1 cellular context compared by ENCODE assay signal in the genomic region with DNA sequence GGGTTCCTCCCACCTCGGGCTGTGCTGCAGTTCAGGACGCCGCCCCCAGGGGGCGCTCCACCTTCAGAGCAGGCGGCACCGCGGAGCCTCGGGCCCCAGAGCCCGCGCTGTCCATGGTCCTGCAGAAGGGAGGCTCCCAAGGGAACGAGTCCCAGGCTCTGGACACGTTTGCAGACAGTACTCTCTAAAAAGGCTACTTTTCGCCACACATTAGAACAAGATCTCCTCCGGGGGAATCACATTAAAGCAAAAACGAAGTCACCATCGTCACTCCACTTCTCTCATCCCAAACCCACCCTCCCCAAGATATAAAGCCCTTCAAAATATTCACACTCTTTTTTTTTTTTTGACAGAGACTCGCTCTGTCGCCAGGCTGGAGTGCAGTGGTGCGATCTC.
TF ChIP-seq lines count a peak whose summit lies in the region.

No MANE protein-coding gene starts in this region.

TF ChIP-seq in HepG2, 621 proteins besides CTCF, POLR2A, EP300 and RAD21 (continued from another document and continues in another):
- TF ChIP-seq EHMT2 (IDR thresholded peaks at IDR 0.05; ENCODE audit: borderline replicate concordance, low read depth, low read length) (peak; percentile 96; the same call in 1 of the 2 replicates), ZNF83 (CRISPR knock-in tag; IDR thresholded peaks at IDR 0.05; ENCODE audit: borderline replicate concordance) (peak; percentile 98), HOXD1 (CRISPR knock-in tag; IDR thresholded peaks at IDR 0.05) (peak; percentile 95), EEA1 (CRISPR knock-in tag; IDR thresholded peaks at IDR 0.05; ENCODE audit: borderline replicate concordance) (peak; percentile 92; the same call in 1 of the 2 replicates), ZSCAN9 (CRISPR knock-in tag; IDR thresholded peaks at IDR 0.05; ENCODE audit: borderline replicate concordance) (peak; percentile 100), NR2C2 (CRISPR knock-in tag; IDR thresholded peaks at IDR 0.05; ENCODE audit: borderline replicate concordance) (peak; percentile 46; the same call in 1 of the 2 replicates), BRCA1 (CRISPR knock-in tag; IDR thresholded peaks at IDR 0.05) (peak; percentile 99), ZNF562 (CRISPR knock-in tag; IDR thresholded peaks at IDR 0.05; ENCODE audit: borderline replicate concordance) (no peak), ZNF260 (CRISPR knock-in tag; IDR thresholded peaks at IDR 0.05; ENCODE audit: borderline replicate concordance, low read depth) (no peak), DMAP1 (CRISPR knock-in tag; IDR thresholded peaks at IDR 0.05) (peak; percentile 55; the same call in 1 of the 2 replicates), DNMT3B (CRISPR knock-in tag; conservative IDR thresholded peaks at IDR 0.05) (peak; percentile 99), ZC3H4 (CRISPR knock-in tag; IDR thresholded peaks at IDR 0.05; ENCODE audit: borderline replicate concordance) (peak; percentile 64; the same call in 1 of the 2 replicates), ZSCAN21 (CRISPR knock-in tag; IDR thresholded peaks at IDR 0.05; ENCODE audit: borderline replicate concordance) (peak; percentile 97), IRX3 (CRISPR knock-in tag; IDR thresholded peaks at IDR 0.05; ENCODE audit: borderline replicate concordance, low read depth) (peak; percentile 86; the same call in 1 of the 2 replicates), ZNF326 (CRISPR knock-in tag; IDR thresholded peaks at IDR 0.05; ENCODE audit: borderline replicate concordance) (no peak), PHF8 (CRISPR knock-in tag; IDR thresholded peaks at IDR 0.05) (peak; percentile 50), SKI (IDR thresholded peaks at IDR 0.05; ENCODE audit: partially characterized antibody) (no peak), ZNF564 (CRISPR knock-in tag; IDR thresholded peaks at IDR 0.05) (peak; percentile 95), NFIB (CRISPR knock-in tag; IDR thresholded peaks at IDR 0.05; ENCODE audit: borderline replicate concordance) (no peak), MYNN (CRISPR knock-in tag; IDR thresholded peaks at IDR 0.05; ENCODE audit: low read depth) (peak; percentile 96), ZNF44 (CRISPR knock-in tag; IDR thresholded peaks at IDR 0.05) (peak; percentile 75; the same call in 1 of the 2 replicates), ZNF788 (CRISPR knock-in tag; IDR thresholded peaks at IDR 0.05; ENCODE audit: borderline replicate concordance) (peak; percentile 82; the same call in 1 of the 2 replicates), MBNL3 (CRISPR knock-in tag; conservative IDR thresholded peaks at IDR 0.05) (no peak), ZNF557 (CRISPR knock-in tag; IDR thresholded peaks at IDR 0.05) (peak; percentile 99), ZNF253 (CRISPR knock-in tag; IDR thresholded peaks at IDR 0.05; ENCODE audit: borderline replicate concordance) (peak; percentile 96)
- TF ChIP-seq, protein P1, sequence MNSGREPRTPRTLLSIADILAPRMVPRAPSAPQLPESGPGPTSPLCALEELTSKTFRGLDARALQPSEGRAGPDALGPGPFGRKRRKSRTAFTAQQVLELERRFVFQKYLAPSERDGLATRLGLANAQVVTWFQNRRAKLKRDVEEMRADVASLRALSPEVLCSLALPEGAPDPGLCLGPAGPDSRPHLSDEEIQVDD (CRISPR knock-in tag; IDR thresholded peaks at IDR 0.05; ENCODE audit: borderline replicate concordance): peak; percentile 85; the same call in 1 of the 2 replicates
- TF ChIP-seq, protein P2, sequence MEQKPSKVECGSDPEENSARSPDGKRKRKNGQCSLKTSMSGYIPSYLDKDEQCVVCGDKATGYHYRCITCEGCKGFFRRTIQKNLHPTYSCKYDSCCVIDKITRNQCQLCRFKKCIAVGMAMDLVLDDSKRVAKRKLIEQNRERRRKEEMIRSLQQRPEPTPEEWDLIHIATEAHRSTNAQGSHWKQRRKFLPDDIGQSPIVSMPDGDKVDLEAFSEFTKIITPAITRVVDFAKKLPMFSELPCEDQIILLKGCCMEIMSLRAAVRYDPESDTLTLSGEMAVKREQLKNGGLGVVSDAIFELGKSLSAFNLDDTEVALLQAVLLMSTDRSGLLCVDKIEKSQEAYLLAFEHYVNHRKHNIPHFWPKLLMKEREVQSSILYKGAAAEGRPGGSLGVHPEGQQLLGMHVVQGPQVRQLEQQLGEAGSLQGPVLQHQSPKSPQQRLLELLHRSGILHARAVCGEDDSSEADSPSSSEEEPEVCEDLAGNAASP (CRISPR knock-in tag; IDR thresholded peaks at IDR 0.05; ENCODE audit: borderline replicate concordance): peak; percentile 95
- TF ChIP-seq, protein P3, sequence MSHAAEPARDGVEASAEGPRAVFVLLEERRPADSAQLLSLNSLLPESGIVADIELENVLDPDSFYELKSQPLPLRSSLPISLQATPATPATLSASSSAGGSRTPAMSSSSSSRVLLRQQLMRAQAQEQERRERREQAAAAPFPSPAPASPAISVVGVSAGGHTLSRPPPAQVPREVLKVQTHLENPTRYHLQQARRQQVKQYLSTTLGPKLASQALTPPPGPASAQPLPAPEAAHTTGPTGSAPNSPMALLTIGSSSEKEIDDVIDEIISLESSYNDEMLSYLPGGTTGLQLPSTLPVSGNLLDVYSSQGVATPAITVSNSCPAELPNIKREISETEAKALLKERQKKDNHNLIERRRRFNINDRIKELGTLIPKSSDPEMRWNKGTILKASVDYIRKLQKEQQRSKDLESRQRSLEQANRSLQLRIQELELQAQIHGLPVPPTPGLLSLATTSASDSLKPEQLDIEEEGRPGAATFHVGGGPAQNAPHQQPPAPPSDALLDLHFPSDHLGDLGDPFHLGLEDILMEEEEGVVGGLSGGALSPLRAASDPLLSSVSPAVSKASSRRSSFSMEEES (CRISPR knock-in tag; IDR thresholded peaks at IDR 0.05): peak; percentile 95
- TF ChIP-seq, protein P4, sequence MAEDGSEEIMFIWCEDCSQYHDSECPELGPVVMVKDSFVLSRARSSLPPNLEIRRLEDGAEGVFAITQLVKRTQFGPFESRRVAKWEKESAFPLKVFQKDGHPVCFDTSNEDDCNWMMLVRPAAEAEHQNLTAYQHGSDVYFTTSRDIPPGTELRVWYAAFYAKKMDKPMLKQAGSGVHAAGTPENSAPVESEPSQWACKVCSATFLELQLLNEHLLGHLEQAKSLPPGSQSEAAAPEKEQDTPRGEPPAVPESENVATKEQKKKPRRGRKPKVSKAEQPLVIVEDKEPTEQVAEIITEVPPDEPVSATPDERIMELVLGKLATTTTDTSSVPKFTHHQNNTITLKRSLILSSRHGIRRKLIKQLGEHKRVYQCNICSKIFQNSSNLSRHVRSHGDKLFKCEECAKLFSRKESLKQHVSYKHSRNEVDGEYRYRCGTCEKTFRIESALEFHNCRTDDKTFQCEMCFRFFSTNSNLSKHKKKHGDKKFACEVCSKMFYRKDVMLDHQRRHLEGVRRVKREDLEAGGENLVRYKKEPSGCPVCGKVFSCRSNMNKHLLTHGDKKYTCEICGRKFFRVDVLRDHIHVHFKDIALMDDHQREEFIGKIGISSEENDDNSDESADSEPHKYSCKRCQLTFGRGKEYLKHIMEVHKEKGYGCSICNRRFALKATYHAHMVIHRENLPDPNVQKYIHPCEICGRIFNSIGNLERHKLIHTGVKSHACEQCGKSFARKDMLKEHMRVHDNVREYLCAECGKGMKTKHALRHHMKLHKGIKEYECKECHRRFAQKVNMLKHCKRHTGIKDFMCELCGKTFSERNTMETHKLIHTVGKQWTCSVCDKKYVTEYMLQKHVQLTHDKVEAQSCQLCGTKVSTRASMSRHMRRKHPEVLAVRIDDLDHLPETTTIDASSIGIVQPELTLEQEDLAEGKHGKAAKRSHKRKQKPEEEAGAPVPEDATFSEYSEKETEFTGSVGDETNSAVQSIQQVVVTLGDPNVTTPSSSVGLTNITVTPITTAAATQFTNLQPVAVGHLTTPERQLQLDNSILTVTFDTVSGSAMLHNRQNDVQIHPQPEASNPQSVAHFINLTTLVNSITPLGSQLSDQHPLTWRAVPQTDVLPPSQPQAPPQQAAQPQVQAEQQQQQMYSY (CRISPR knock-in tag; IDR thresholded peaks at IDR 0.05): peak; percentile 52; the same call in 1 of the 2 replicates
- TF ChIP-seq, protein P5, sequence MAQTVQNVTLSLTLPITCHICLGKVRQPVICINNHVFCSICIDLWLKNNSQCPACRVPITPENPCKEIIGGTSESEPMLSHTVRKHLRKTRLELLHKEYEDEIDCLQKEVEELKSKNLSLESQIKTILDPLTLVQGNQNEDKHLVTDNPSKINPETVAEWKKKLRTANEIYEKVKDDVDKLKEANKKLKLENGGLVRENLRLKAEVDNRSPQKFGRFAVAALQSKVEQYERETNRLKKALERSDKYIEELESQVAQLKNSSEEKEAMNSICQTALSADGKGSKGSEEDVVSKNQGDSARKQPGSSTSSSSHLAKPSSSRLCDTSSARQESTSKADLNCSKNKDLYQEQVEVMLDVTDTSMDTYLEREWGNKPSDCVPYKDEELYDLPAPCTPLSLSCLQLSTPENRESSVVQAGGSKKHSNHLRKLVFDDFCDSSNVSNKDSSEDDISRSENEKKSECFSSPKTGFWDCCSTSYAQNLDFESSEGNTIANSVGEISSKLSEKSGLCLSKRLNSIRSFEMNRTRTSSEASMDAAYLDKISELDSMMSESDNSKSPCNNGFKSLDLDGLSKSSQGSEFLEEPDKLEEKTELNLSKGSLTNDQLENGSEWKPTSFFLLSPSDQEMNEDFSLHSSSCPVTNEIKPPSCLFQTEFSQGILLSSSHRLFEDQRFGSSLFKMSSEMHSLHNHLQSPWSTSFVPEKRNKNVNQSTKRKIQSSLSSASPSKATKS (CRISPR knock-in tag; IDR thresholded peaks at IDR 0.05): peak; percentile 48; the same call in 1 of the 2 replicates
- TF ChIP-seq, protein P6, sequence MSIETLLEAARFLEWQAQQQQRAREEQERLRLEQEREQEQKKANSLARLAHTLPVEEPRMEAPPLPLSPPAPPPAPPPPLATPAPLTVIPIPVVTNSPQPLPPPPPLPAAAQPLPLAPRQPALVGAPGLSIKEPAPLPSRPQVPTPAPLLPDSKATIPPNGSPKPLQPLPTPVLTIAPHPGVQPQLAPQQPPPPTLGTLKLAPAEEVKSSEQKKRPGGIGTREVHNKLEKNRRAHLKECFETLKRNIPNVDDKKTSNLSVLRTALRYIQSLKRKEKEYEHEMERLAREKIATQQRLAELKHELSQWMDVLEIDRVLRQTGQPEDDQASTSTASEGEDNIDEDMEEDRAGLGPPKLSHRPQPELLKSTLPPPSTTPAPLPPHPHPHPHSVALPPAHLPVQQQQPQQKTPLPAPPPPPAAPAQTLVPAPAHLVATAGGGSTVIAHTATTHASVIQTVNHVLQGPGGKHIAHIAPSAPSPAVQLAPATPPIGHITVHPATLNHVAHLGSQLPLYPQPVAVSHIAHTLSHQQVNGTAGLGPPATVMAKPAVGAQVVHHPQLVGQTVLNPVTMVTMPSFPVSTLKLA (IDR thresholded peaks at IDR 0.05): no peak
- TF ChIP-seq, protein P7, sequence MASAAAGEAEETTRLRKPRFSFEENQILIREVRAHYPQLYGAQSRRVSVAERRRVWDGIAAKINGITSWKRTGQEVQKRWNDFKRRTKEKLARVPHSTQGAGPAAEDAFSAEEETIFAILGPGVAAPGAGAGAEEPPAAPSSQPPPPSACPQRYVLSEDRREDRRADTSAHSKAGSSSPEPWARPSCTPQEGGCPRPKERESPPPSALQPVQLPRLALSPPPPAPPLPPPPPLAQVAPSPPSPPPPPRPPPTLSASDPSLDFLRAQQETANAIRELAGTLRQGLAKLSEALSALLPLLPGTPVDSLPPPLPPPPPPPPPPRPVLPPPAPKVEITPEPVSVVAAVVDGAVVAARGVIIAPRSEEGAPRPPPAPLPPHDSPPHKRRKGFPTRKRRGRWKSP (CRISPR knock-in tag; IDR thresholded peaks at IDR 0.05): peak; percentile 87
- TF ChIP-seq, protein P8, sequence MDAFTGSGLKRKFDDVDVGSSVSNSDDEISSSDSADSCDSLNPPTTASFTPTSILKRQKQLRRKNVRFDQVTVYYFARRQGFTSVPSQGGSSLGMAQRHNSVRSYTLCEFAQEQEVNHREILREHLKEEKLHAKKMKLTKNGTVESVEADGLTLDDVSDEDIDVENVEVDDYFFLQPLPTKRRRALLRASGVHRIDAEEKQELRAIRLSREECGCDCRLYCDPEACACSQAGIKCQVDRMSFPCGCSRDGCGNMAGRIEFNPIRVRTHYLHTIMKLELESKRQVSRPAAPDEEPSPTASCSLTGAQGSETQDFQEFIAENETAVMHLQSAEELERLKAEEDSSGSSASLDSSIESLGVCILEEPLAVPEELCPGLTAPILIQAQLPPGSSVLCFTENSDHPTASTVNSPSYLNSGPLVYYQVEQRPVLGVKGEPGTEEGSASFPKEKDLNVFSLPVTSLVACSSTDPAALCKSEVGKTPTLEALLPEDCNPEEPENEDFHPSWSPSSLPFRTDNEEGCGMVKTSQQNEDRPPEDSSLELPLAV (CRISPR knock-in tag; conservative IDR thresholded peaks at IDR 0.05; ENCODE audit: low read depth): no peak
- TF ChIP-seq, protein P9, sequence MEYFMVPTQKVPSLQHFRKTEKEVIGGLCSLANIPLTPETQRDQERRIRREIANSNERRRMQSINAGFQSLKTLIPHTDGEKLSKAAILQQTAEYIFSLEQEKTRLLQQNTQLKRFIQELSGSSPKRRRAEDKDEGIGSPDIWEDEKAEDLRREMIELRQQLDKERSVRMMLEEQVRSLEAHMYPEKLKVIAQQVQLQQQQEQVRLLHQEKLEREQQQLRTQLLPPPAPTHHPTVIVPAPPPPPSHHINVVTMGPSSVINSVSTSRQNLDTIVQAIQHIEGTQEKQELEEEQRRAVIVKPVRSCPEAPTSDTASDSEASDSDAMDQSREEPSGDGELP (IDR thresholded peaks at IDR 0.05; ENCODE audit: borderline replicate concordance, low read depth): no peak
- TF ChIP-seq, protein P10, sequence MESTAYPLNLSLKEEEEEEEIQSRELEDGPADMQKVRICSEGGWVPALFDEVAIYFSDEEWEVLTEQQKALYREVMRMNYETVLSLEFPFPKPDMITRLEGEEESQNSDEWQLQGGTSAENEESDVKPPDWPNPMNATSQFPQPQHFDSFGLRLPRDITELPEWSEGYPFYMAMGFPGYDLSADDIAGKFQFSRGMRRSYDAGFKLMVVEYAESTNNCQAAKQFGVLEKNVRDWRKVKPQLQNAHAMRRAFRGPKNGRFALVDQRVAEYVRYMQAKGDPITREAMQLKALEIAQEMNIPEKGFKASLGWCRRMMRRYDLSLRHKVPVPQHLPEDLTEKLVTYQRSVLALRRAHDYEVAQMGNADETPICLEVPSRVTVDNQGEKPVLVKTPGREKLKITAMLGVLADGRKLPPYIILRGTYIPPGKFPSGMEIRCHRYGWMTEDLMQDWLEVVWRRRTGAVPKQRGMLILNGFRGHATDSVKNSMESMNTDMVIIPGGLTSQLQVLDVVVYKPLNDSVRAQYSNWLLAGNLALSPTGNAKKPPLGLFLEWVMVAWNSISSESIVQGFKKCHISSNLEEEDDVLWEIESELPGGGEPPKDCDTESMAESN (CRISPR knock-in tag; conservative IDR thresholded peaks at IDR 0.05): peak; percentile 97
- TF ChIP-seq, protein P11, sequence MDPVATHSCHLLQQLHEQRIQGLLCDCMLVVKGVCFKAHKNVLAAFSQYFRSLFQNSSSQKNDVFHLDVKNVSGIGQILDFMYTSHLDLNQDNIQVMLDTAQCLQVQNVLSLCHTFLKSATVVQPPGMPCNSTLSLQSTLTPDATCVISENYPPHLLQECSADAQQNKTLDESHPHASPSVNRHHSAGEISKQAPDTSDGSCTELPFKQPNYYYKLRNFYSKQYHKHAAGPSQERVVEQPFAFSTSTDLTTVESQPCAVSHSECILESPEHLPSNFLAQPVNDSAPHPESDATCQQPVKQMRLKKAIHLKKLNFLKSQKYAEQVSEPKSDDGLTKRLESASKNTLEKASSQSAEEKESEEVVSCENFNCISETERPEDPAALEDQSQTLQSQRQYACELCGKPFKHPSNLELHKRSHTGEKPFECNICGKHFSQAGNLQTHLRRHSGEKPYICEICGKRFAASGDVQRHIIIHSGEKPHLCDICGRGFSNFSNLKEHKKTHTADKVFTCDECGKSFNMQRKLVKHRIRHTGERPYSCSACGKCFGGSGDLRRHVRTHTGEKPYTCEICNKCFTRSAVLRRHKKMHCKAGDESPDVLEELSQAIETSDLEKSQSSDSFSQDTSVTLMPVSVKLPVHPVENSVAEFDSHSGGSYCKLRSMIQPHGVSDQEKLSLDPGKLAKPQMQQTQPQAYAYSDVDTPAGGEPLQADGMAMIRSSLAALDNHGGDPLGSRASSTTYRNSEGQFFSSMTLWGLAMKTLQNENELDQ (CRISPR knock-in tag; IDR thresholded peaks at IDR 0.05; ENCODE audit: borderline replicate concordance): peak; percentile 99
